In the genomic region with DNA sequence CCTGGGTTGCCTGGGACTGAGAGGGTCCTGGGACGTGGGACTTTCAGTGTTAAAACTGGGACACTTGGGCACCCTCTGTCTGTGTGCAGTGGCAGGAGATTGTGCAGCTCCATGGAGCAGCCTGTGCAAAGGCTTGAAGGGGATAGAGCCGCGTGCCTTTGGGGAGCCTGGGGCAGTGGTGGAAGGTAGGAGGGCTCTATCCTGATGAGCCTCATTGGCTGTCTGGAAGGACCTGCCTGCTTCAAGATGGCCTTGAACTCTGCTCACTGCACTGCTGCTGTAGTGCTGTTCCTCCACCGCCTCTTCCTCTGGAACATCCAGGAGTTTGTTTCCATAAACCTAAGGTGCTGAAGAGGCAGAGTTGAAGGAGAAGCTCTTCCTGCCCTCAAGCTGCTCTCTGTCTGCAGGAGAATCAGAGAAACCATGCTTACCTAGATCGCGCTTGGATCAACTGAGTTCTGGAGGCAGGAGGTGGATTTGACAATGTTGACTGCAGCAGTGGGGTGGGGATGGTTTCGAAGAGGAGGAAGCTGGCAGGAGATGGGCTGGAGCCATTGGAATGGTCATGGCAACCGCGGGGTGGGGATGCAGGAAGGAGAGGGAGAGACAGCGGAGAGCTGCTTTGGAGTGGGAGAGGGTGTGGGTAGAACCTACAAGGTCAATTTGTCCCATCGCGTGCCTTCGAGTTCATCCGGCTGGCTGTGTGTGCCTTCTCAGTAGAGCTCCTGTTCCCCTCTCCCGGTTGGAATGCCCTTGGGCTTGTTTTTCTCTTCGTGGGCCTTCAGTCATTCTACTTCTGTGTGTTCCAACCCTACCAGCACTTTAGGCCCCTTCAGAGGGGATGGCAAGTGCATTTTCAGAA, we compare ENCODE assay signal across 1 cellular context.
A peak's percentile ranks its signal among the peaks of the same experiment; 100 is the strongest.
TF ChIP-seq lines count a peak whose summit lies in the region.

No MANE protein-coding gene starts in this region.

TF ChIP-seq in HepG2, 621 proteins besides CTCF, POLR2A, EP300 and RAD21 (continued from another document and continues in another):
- TF ChIP-seq, protein P1, sequence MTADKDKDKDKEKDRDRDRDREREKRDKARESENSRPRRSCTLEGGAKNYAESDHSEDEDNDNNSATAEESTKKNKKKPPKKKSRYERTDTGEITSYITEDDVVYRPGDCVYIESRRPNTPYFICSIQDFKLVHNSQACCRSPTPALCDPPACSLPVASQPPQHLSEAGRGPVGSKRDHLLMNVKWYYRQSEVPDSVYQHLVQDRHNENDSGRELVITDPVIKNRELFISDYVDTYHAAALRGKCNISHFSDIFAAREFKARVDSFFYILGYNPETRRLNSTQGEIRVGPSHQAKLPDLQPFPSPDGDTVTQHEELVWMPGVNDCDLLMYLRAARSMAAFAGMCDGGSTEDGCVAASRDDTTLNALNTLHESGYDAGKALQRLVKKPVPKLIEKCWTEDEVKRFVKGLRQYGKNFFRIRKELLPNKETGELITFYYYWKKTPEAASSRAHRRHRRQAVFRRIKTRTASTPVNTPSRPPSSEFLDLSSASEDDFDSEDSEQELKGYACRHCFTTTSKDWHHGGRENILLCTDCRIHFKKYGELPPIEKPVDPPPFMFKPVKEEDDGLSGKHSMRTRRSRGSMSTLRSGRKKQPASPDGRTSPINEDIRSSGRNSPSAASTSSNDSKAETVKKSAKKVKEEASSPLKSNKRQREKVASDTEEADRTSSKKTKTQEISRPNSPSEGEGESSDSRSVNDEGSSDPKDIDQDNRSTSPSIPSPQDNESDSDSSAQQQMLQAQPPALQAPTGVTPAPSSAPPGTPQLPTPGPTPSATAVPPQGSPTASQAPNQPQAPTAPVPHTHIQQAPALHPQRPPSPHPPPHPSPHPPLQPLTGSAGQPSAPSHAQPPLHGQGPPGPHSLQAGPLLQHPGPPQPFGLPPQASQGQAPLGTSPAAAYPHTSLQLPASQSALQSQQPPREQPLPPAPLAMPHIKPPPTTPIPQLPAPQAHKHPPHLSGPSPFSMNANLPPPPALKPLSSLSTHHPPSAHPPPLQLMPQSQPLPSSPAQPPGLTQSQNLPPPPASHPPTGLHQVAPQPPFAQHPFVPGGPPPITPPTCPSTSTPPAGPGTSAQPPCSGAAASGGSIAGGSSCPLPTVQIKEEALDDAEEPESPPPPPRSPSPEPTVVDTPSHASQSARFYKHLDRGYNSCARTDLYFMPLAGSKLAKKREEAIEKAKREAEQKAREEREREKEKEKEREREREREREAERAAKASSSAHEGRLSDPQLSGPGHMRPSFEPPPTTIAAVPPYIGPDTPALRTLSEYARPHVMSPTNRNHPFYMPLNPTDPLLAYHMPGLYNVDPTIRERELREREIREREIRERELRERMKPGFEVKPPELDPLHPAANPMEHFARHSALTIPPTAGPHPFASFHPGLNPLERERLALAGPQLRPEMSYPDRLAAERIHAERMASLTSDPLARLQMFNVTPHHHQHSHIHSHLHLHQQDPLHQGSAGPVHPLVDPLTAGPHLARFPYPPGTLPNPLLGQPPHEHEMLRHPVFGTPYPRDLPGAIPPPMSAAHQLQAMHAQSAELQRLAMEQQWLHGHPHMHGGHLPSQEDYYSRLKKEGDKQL (CRISPR knock-in tag; IDR thresholded peaks at IDR 0.05; ENCODE audit: low read depth): no peak
- TF ChIP-seq ZFP36 (IDR thresholded peaks at IDR 0.05; ENCODE audit: borderline replicate concordance, low read depth, low read length, partially characterized antibody): no peak
- TF ChIP-seq ZBTB42 (CRISPR knock-in tag; IDR thresholded peaks at IDR 0.05): no peak
- TF ChIP-seq, protein P2, sequence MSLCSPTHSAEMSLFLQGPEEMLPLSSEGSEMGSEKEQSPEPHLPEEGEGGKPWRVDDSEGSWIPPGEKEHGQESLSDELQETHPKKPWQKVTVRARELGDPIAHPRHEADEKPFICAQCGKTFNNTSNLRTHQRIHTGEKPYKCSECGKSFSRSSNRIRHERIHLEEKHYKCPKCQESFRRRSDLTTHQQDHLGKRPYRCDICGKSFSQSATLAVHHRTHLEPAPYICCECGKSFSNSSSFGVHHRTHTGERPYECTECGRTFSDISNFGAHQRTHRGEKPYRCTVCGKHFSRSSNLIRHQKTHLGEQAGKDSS (CRISPR knock-in tag; IDR thresholded peaks at IDR 0.05; ENCODE audit: borderline replicate concordance, low read depth): peak; percentile 11; the same call in 1 of the 2 replicates
- TF ChIP-seq ZNF781 (CRISPR knock-in tag; IDR thresholded peaks at IDR 0.05; ENCODE audit: borderline replicate concordance, not compliant biosample characterization): peak; percentile 74
- no peak for TF ChIP-seq ZNF251 (CRISPR knock-in tag; IDR thresholded peaks at IDR 0.05)
- TF ChIP-seq AHDC1 (CRISPR knock-in tag; IDR thresholded peaks at IDR 0.05; ENCODE audit: borderline replicate concordance): no peak
- TF ChIP-seq ZNF17 (CRISPR knock-in tag; IDR thresholded peaks at IDR 0.05): no peak
- TF ChIP-seq, protein P3, sequence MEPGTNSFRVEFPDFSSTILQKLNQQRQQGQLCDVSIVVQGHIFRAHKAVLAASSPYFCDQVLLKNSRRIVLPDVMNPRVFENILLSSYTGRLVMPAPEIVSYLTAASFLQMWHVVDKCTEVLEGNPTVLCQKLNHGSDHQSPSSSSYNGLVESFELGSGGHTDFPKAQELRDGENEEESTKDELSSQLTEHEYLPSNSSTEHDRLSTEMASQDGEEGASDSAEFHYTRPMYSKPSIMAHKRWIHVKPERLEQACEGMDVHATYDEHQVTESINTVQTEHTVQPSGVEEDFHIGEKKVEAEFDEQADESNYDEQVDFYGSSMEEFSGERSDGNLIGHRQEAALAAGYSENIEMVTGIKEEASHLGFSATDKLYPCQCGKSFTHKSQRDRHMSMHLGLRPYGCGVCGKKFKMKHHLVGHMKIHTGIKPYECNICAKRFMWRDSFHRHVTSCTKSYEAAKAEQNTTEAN (CRISPR knock-in tag; conservative IDR thresholded peaks at IDR 0.05): no peak
- TF ChIP-seq TAF1 (CRISPR knock-in tag; IDR thresholded peaks at IDR 0.05): 0 out of 2 replicates have a peak, but pooled peaks have one; percentile 1
- no peak for TF ChIP-seq ZXDC (CRISPR knock-in tag; IDR thresholded peaks at IDR 0.05)
- no peak for TF ChIP-seq ZHX1 (CRISPR knock-in tag; IDR thresholded peaks at IDR 0.05; ENCODE audit: low read depth)
- no peak for TF ChIP-seq ZNF24 (IDR thresholded peaks at IDR 0.05)
- no peak for TF ChIP-seq ZNF605 (CRISPR knock-in tag; IDR thresholded peaks at IDR 0.05)
- TF ChIP-seq MLLT10 (CRISPR knock-in tag; IDR thresholded peaks at IDR 0.05): no peak
- TF ChIP-seq CENPT (CRISPR knock-in tag; IDR thresholded peaks at IDR 0.05; ENCODE audit: low read depth): no peak
- no peak for TF ChIP-seq ZNF607 (CRISPR knock-in tag; IDR thresholded peaks at IDR 0.05; ENCODE audit: borderline replicate concordance)
- no peak for TF ChIP-seq HDAC6 (IDR thresholded peaks at IDR 0.05; ENCODE audit: low read depth, low read length)
- no peak for TF ChIP-seq HMG20A (CRISPR knock-in tag; IDR thresholded peaks at IDR 0.05; ENCODE audit: borderline replicate concordance)
- TF ChIP-seq ZMYM2 (CRISPR knock-in tag; IDR thresholded peaks at IDR 0.05): peak; percentile 49; the same call in 1 of the 2 replicates
- no peak for TF ChIP-seq ZNF382 (CRISPR knock-in tag; IDR thresholded peaks at IDR 0.05; ENCODE audit: borderline replicate concordance)
- TF ChIP-seq KLF11 (CRISPR knock-in tag; IDR thresholded peaks at IDR 0.05): no peak
- no peak for TF ChIP-seq HNRNPLL (IDR thresholded peaks at IDR 0.05; ENCODE audit: low read depth, low read length, poor library complexity, severe bottlenecking)
- no peak for TF ChIP-seq KDM5A (IDR thresholded peaks at IDR 0.05; ENCODE audit: borderline replicate concordance, low read length)
- TF ChIP-seq RBAK (CRISPR knock-in tag; IDR thresholded peaks at IDR 0.05): no peak
- no peak for TF ChIP-seq ZNF678 (CRISPR knock-in tag; IDR thresholded peaks at IDR 0.05)
- no peak for TF ChIP-seq ZNF816 (CRISPR knock-in tag; IDR thresholded peaks at IDR 0.05; ENCODE audit: borderline replicate concordance)
- TF ChIP-seq SMARCE1 (IDR thresholded peaks at IDR 0.05; ENCODE audit: borderline replicate concordance): no peak
- TF ChIP-seq ZMYM3 (CRISPR knock-in tag; IDR thresholded peaks at IDR 0.05): no peak
- no peak for TF ChIP-seq RARG (CRISPR knock-in tag; IDR thresholded peaks at IDR 0.05; ENCODE audit: low read depth)
- TF ChIP-seq GATAD1 (CRISPR knock-in tag; IDR thresholded peaks at IDR 0.05): no peak
- TF ChIP-seq TBX3 (IDR thresholded peaks at IDR 0.05; ENCODE audit: borderline replicate concordance): 0 out of 2 replicates have a peak, but pooled peaks have one; percentile 14
- no peak for TF ChIP-seq ZNF224 (CRISPR knock-in tag; IDR thresholded peaks at IDR 0.05)
